Comparison of ENCODE assay signal across 13 cellular contexts in genomic region chr7:35630573-35630972, GRCh38.
A peak's percentile ranks its signal among the peaks of the same experiment; 100 is the strongest.
DNase-seq lines count a peak whose midpoint lies in the region; ATAC-seq, FAIRE-seq and TF ChIP-seq lines count a peak whose summit lies in the region.
"Had no signal": no experiment of that assay in that cellular context is flagged by ENCODE, and none has a peak within 500 bp of the region (broad histone marks: within the 10 kb centered on the region; RNA-seq: fewer than 3 reads in every experiment).

No MANE protein-coding gene starts in this region.

- in situ Hi-C loops in K562 (cut with MboI) = no loop called here

- no peak for TF ChIP-seq EP300 in K562 (IDR thresholded peaks at IDR 0.05; ENCODE audit: low read length)

- POLR2A ChIA-PET in K562 (lab: Yijun Ruan, JAX) = interaction anchor here (0.5 kb wide), 1 partner anchor 398 kb away, joined by 3 read pairs; no protein-coding TSS in a partner anchor

- 81% methylated on average over 2 of the region's 2 CpGs for WGBS in K562 (ENCODE audit: insufficient coverage, low coverage, missing lambda C conversion rate)
- WGBS in hepatocyte (ENCODE audit: low lambda C conversion rate, missing lambda C conversion rate) = 78% methylated on average over 2 of the region's 2 CpGs

- CTCF ChIA-PET in K562 (lab: Yijun Ruan, JAX; ENCODE audit: low intra/inter-chr PET ratio) = no interaction called here

- H3K9ac ChIP-seq in K562 (ENCODE audit: insufficient read depth in 1 of 2, low read depth in 2 of 2, low read length in 2 of 2) = no peak overlapping the region

- TF ChIP-seq POLR2A in K562 (conservative IDR thresholded peaks at IDR 0.05) = no peak

- H3K27me3 ChIP-seq in K562 (ENCODE audit: control insufficient read depth in 2 of 2, insufficient read depth in 2 of 2, low read length in 2 of 2) (no peaks in the 10 kb centered on the region), GM23338 (ENCODE audit: insufficient read depth) (no peaks in the 10 kb centered on the region), hepatocyte (no peaks in the 10 kb centered on the region)

- H3K4me3 Mint-ChIP-seq in GM23338 = no peak overlapping the region
- H3K4me3 Mint-ChIP-seq: naive B cell had no signal

- H3K79me2 ChIP-seq in K562 (ENCODE audit: control insufficient read depth, insufficient read depth, low read length) = no peaks in the 10 kb centered on the region
- no peaks in the 10 kb centered on the region for H3K79me2 ChIP-seq in GM23338 (replicated peaks; ENCODE audit: insufficient read depth)
- no peaks in the 10 kb centered on the region for H3K79me2 ChIP-seq in hepatocyte

- no peaks in the 10 kb centered on the region for H3K9me1 ChIP-seq in K562 (ENCODE audit: control insufficient read depth, insufficient read depth, low read length)

- peaks cover 24% of the 10 kb centered on the region; the same call in 2 of the 3 replicates for H3K36me3 ChIP-seq in K562 (ENCODE audit: control insufficient read depth, insufficient read depth, low read length)
- peaks cover 3% of the 10 kb centered on the region; the same call in 1 of the 2 replicates for H3K36me3 ChIP-seq in GM23338 (ENCODE audit: insufficient read depth)
- H3K36me3 ChIP-seq in hepatocyte (replicated peaks; ENCODE audit: insufficient read depth, low read depth) = no peaks in the 10 kb centered on the region

- H4K20me1 ChIP-seq in K562 (replicated peaks; ENCODE audit: control insufficient read depth, insufficient read depth, low read length) (no peaks in the 10 kb centered on the region), GM23338 (replicated peaks; ENCODE audit: insufficient read depth) (no peaks in the 10 kb centered on the region), hepatocyte (ENCODE audit: insufficient read depth, poor library complexity, severe bottlenecking) (no peaks in the 10 kb centered on the region)

- FAIRE-seq in K562 (lab: Jason Lieb, UNC) = no peak
- FAIRE-seq: HTR-8/SVneo had no signal

- H3K4me3 ChIP-seq in K562 (no peak overlapping the region), GM23338 (no peak overlapping the region), hepatocyte (no peak overlapping the region)

- H3K27me3 Mint-ChIP-seq in GM23338 (ENCODE audit: insufficient read depth, low read depth, poor library complexity) = no peaks in the 10 kb centered on the region
- H3K27me3 Mint-ChIP-seq: naive B cell had no signal

- peak; percentile 23 for DNase-seq in Ammon's horn (ENCODE audit: low spot score)
- DNase-seq in HT-29 (ENCODE audit: low spot score) = peak; percentile 21
- DNase-seq in K562 (ENCODE audit: extremely low read depth in 1 of 4, low spot score in 3 of 4) = no peak
- DNase-seq in left kidney (ENCODE audit: low read depth, low spot score) = peak; percentile 8
- DNase-seq in iPS-NIHi11 (ENCODE audit: low spot score) = no peak
- no peak for DNase-seq in MV-4-11 (lab: John Stamatoyannopoulos, UW)
- DNase-seq in GM23338 (ENCODE audit: low spot score) = no peak
- DNase-seq in hepatocyte (ENCODE audit: low spot score) = no peak
- DNase-seq: COR-L47; effector CD8-positive, alpha-beta T cell; naive B cell; NCI-H2081 had no signal

- H3K4me2 ChIP-seq in K562 (ENCODE audit: insufficient read depth, low read length) = no peak overlapping the region
- H3K4me2 ChIP-seq in GM23338 = no peak overlapping the region
- no peak overlapping the region for H3K4me2 ChIP-seq in hepatocyte

- H3K9me2 ChIP-seq in GM23338 (ENCODE audit: insufficient read depth) (no peaks in the 10 kb centered on the region), hepatocyte (replicated peaks; ENCODE audit: insufficient read depth) (no peaks in the 10 kb centered on the region)

- TF ChIP-seq RAD21 in K562 (CRISPR knock-in tag; conservative IDR thresholded peaks at IDR 0.05 in 1 of 2, IDR thresholded peaks at IDR 0.05 in 1 of 2) = no peak

- H3K4me1 ChIP-seq in K562 (replicated peaks in 1 of 2; ENCODE audit: control insufficient read depth in 2 of 2, insufficient read depth in 2 of 2, low read length in 2 of 2) (no peaks in the 10 kb centered on the region), GM23338 (ENCODE audit: insufficient read depth) (peaks cover 13% of the 10 kb centered on the region; the same call in 1 of the 2 replicates), hepatocyte (ENCODE audit: insufficient read depth) (no peaks in the 10 kb centered on the region)

- peaks cover 12% of the 10 kb centered on the region; the same call in 2 of the 3 replicates for H3K36me3 Mint-ChIP-seq in GM23338 (ENCODE audit: low read depth)

- H3K9me3 ChIP-seq in K562 (replicated peaks; ENCODE audit: control insufficient read depth, insufficient read depth, low read depth, low read length) (no peaks in the 10 kb centered on the region), hepatocyte (ENCODE audit: low read depth) (no peaks in the 10 kb centered on the region)

- H3F3A ChIP-seq in GM23338 (replicated peaks; ENCODE audit: low read depth) = no peaks in the 10 kb centered on the region

- no peak overlapping the region for H2AFZ ChIP-seq in K562 (ENCODE audit: low read depth, low read length)
- H2AFZ ChIP-seq in GM23338 = no peak overlapping the region
- no peak overlapping the region for H2AFZ ChIP-seq in hepatocyte

- intact Hi-C loops in K562 (cut with micrococcal nuclease) = no loop called here

- H3K9me3 Mint-ChIP-seq in GM23338 = no peaks in the 10 kb centered on the region
- H3K9me3 Mint-ChIP-seq: naive B cell had no signal

- no TSS peak for BruUV-seq in K562 (replicated peaks; lab: Mats Ljungman, UMichigan)

- peaks cover 8% of the 10 kb centered on the region for H3K4me1 Mint-ChIP-seq in GM23338

- H3K27ac ChIP-seq in K562 (ENCODE audit: extremely low read depth, low read depth, low read length) (no peak overlapping the region), GM23338 (ENCODE audit: low read depth) (no peak overlapping the region), hepatocyte (no peak overlapping the region)

- no peak overlapping the region; the same call in 1 of the 2 replicates for H3K27ac Mint-ChIP-seq in GM23338

- ATAC-seq in K562 (no peak), GM23338 (no peak)

- TF ChIP-seq CTCF in K562 (IDR thresholded peaks at IDR 0.05 in 2 of 3, conservative IDR thresholded peaks at IDR 0.05 in 1 of 3; ENCODE audit: insufficient read depth in 2 of 3, low read depth in 1 of 3, low read length in 3 of 3) = no peak
- no peak for TF ChIP-seq CTCF in GM23338 (conservative IDR thresholded peaks at IDR 0.05; ENCODE audit: low read depth in 2 of 2)
- no peak for TF ChIP-seq CTCF in hepatocyte (IDR thresholded peaks at IDR 0.05; ENCODE audit: poor library complexity)

TF ChIP-seq in K562, 482 proteins besides CTCF, POLR2A, EP300 and RAD21:
- TF ChIP-seq ATF3 (IDR thresholded peaks at IDR 0.05) (0 out of 2 replicates have a peak, but pooled peaks have one; percentile 7), ATF3 (CRISPR knock-in tag; conservative IDR thresholded peaks at IDR 0.05) (no peak), U2AF1 (optimal IDR thresholded peaks at IDR 0.05; ENCODE audit: low read depth, low read length) (no peak), ZNF780A (CRISPR knock-in tag; IDR thresholded peaks at IDR 0.05) (no peak), MAFG (tag; conservative IDR thresholded peaks at IDR 0.05) (0 out of 2 replicates have a peak, but pooled peaks have one; percentile 19), NFIC (IDR thresholded peaks at IDR 0.05) (peak; percentile 59), XRCC4 (IDR thresholded peaks at IDR 0.05; ENCODE audit: extremely low read depth, insufficient read depth, insufficient read length) (no peak)
TF ChIP-seq in K562: peak in this region for 3.

TF ChIP-seq in GM23338, 12 proteins besides CTCF, POLR2A, EP300 and RAD21 (continues in another document):
- TF ChIP-seq ETS1 (IDR thresholded peaks at IDR 0.05) = no peak

Comparison
In these comparisons a context has a peak if more than half of its experiments do, and no peak if none do; other contexts are left out.
1. DNase-seq: peak in Ammon's horn (single experiment), HT-29 (single experiment) and left kidney (single experiment); none in K562 (0 of 4), iPS-NIHi11 (single experiment), MV-4-11 (single experiment), GM23338 (single experiment) and hepatocyte (single experiment).